In the genomic region with DNA sequence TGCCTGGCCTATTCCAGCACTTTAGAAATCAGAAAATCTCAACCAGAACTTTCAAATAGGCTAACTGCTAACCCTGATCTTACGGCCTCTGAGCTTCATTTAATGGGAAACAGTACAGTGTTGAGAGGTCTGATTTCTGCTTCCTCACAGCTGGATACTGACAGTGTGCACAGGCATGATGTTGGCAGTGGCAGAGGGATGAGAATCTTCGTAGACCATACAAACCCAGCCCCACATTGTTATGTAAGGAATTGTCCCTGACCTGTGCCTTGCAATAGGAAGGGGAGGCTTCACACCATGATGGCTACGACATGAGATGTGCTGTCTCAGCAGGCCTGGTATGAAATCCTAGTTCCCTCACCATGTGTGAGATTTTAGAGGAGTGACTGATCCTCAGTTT, we compare ENCODE assay signal across 26 cellular contexts. TPM values are rescaled to one million over a fixed set of nuclear protein-coding genes. Genes with fewer than 3 reads are reported as not detected.
DNase-seq lines count a peak whose midpoint lies in the region; ATAC-seq and TF ChIP-seq lines count a peak whose summit lies in the region.
"Had no signal": no experiment of that assay in that cellular context is flagged by ENCODE, and none has a peak within 500 bp of the region (broad histone marks: within the 10 kb centered on the region; RNA-seq: fewer than 3 reads in every experiment).

No MANE protein-coding gene starts in this region.

- H3K36me3 ChIP-seq in Panc1 (ENCODE audit: control insufficient read depth, insufficient read depth, low read length) (peaks cover 85% of the 10 kb centered on the region), MG63 (peaks cover 100% of the 10 kb centered on the region), A673 (ENCODE audit: insufficient read depth, low read length, poor library complexity, severe bottlenecking) (no peaks in the 10 kb centered on the region)
- H3K36me3 ChIP-seq: breast epithelium, ovary, uterus had no signal

- TF ChIP-seq CTCF in Panc1 (IDR thresholded peaks at IDR 0.05) (no peak), type B pancreatic cell (conservative IDR thresholded peaks at IDR 0.05) (no peak), A673 (conservative IDR thresholded peaks at IDR 0.05; ENCODE audit: low read depth, low read length) (no peak)

- no peaks in the 10 kb centered on the region for H3K27me3 Mint-ChIP-seq in activated naive CD8-positive, alpha-beta T cell
- H3K27me3 Mint-ChIP-seq in activated naive CD8-positive, alpha-beta T cell treated with anti-CD3 and anti-CD28 coated beads, Interleukin-2, amount 50 U/mL, for 24 hours = no peaks in the 10 kb centered on the region
- H3K27me3 Mint-ChIP-seq in memory B cell = no peaks in the 10 kb centered on the region
- no peaks in the 10 kb centered on the region for H3K27me3 Mint-ChIP-seq in stimulated activated memory B cell treated with anti-CD40 and anti-IgM and Interleukin-4, amounts not matched to agents 10 μg/mL and 1 μg/mL and 100 μg/mL, for 72 hours
- H3K27me3 Mint-ChIP-seq in type B pancreatic cell = peaks cover 9% of the 10 kb centered on the region
- H3K27me3 Mint-ChIP-seq: stimulated activated naive B cell treated with anti-CD40 and anti-IgM and Interleukin-4, amounts not matched to agents 10 μg/mL and 1 μg/mL and 100 μg/mL, for 72 hours had no signal

- CTCF ChIA-PET in Panc1 (lab: Charles Lee) = no interaction called here
- CTCF ChIA-PET in A673 (lab: Charles Lee) = no interaction called here

- no peaks in the 10 kb centered on the region for H3K9me3 Mint-ChIP-seq in activated naive CD8-positive, alpha-beta T cell (ENCODE audit: low read depth)
- no peaks in the 10 kb centered on the region for H3K9me3 Mint-ChIP-seq in activated naive CD8-positive, alpha-beta T cell treated with anti-CD3 and anti-CD28 coated beads, Interleukin-2, amount 50 U/mL, for 24 hours
- H3K9me3 Mint-ChIP-seq in memory B cell (no peaks in the 10 kb centered on the region), type B pancreatic cell (no peaks in the 10 kb centered on the region)
- no peaks in the 10 kb centered on the region for H3K9me3 Mint-ChIP-seq in stimulated activated memory B cell treated with anti-CD40 and anti-IgM and Interleukin-4, amounts not matched to agents 10 μg/mL and 1 μg/mL and 100 μg/mL, for 72 hours
- H3K9me3 Mint-ChIP-seq: stimulated activated naive B cell treated with anti-CD40 and anti-IgM and Interleukin-4, amounts not matched to agents 10 μg/mL and 1 μg/mL and 100 μg/mL, for 72 hours had no signal

- H3K27me3 ChIP-seq in Panc1 (ENCODE audit: control insufficient read depth, insufficient read depth, low read length) = no peaks in the 10 kb centered on the region
- no peaks in the 10 kb centered on the region for H3K27me3 ChIP-seq in MG63
- H3K27me3 ChIP-seq in A673 (replicated peaks; ENCODE audit: insufficient read depth, low read depth, low read length, poor library complexity) = no peaks in the 10 kb centered on the region
- H3K27me3 ChIP-seq: breast epithelium, colonic mucosa, ovary, spleen, testis, uterus had no signal

- no peaks in the 10 kb centered on the region for H3K9me3 ChIP-seq in Panc1 (ENCODE audit: control insufficient read depth, insufficient read depth, low read depth, low read length)
- H3K9me3 ChIP-seq in MG63 = no peaks in the 10 kb centered on the region
- no peaks in the 10 kb centered on the region for H3K9me3 ChIP-seq in A673 (ENCODE audit: low read depth, low read length, poor library complexity, severe bottlenecking)
- H3K9me3 ChIP-seq: breast epithelium, colonic mucosa, ovary, spleen, testis, uterus had no signal

- ATAC-seq in activated naive CD8-positive, alpha-beta T cell treated with anti-CD3 and anti-CD28 coated beads, Interleukin-2, amount 50 U/mL, for 24 hours = no peak
- peak; percentile 29; the same call in 1 of the 2 replicates for ATAC-seq in Panc1
- ATAC-seq in memory B cell (ENCODE audit: low read depth) = no peak
- ATAC-seq in stimulated activated memory B cell treated with anti-CD40 and anti-IgM and Interleukin-4, amounts not matched to agents 10 μg/mL and 1 μg/mL and 100 μg/mL, for 72 hours = no peak

- POLR2A ChIA-PET in Panc1 (lab: Charles Lee) = no interaction called here
- POLR2A ChIA-PET in A673 (lab: Charles Lee; ENCODE audit: low non-redundant PET) = no interaction called here

- no peak for DNase-seq in activated naive CD8-positive, alpha-beta T cell treated with anti-CD3 and anti-CD28 coated beads, Interleukin-2, amount 50 U/mL, for 24 hours
- DNase-seq in Panc1 (ENCODE audit: low read depth, low spot score) = no peak
- no peak for DNase-seq in memory B cell (ENCODE audit: low spot score in 2 of 2)
- DNase-seq in MG63 = no peak
- DNase-seq in type B pancreatic cell (ENCODE audit: extremely low spot score, unreplicated experiment) = no peak
- no peak for DNase-seq in A673 (ENCODE audit: low spot score)
- DNase-seq: activated CD4-positive, alpha-beta T cell treated with anti-CD3 and anti-CD28 coated beads for 48 hours; amniotic stem cell; colonic mucosa; kidney glomerular epithelial cell; mammary epithelial cell; NCI-H1105; NCI-H2029; NCI-H69; ovary; retina; RPMI8226; spleen; stimulated activated CD4-positive, alpha-beta T cell treated with anti-CD3 and anti-CD28 coated beads, Interleukin-2, amount 100 ng/mL, for 48 hours; stimulated activated naive B cell treated with anti-CD40 and anti-IgM and Interleukin-4, amounts not matched to agents 10 μg/mL and 1 μg/mL and 100 μg/mL, for 72 hours; testis; uterus had no signal

- no peak overlapping the region for H3K4me3 Mint-ChIP-seq in activated naive CD8-positive, alpha-beta T cell
- no peak overlapping the region for H3K4me3 Mint-ChIP-seq in activated naive CD8-positive, alpha-beta T cell treated with anti-CD3 and anti-CD28 coated beads, Interleukin-2, amount 50 U/mL, for 24 hours
- H3K4me3 Mint-ChIP-seq in memory B cell = no peak overlapping the region
- H3K4me3 Mint-ChIP-seq in stimulated activated memory B cell treated with anti-CD40 and anti-IgM and Interleukin-4, amounts not matched to agents 10 μg/mL and 1 μg/mL and 100 μg/mL, for 72 hours = no peak overlapping the region
- H3K4me3 Mint-ChIP-seq in type B pancreatic cell = no peak overlapping the region
- H3K4me3 Mint-ChIP-seq: stimulated activated naive B cell treated with anti-CD40 and anti-IgM and Interleukin-4, amounts not matched to agents 10 μg/mL and 1 μg/mL and 100 μg/mL, for 72 hours had no signal

- peaks cover 54% of the 10 kb centered on the region for H3K36me3 Mint-ChIP-seq in activated naive CD8-positive, alpha-beta T cell
- H3K36me3 Mint-ChIP-seq in activated naive CD8-positive, alpha-beta T cell treated with anti-CD3 and anti-CD28 coated beads, Interleukin-2, amount 50 U/mL, for 24 hours (ENCODE audit: low read depth) = peaks cover 88% of the 10 kb centered on the region
- H3K36me3 Mint-ChIP-seq in memory B cell = peaks cover 38% of the 10 kb centered on the region
- peaks cover 69% of the 10 kb centered on the region for H3K36me3 Mint-ChIP-seq in stimulated activated memory B cell treated with anti-CD40 and anti-IgM and Interleukin-4, amounts not matched to agents 10 μg/mL and 1 μg/mL and 100 μg/mL, for 72 hours
- H3K36me3 Mint-ChIP-seq in type B pancreatic cell = peaks cover 9% of the 10 kb centered on the region

- H3K27ac ChIP-seq in Panc1 (ENCODE audit: low read length) = peak overlapping the region; percentile 92
- no peak overlapping the region for H3K27ac ChIP-seq in A673 (ENCODE audit: low read depth, low read length, poor library complexity, severe bottlenecking)
- H3K27ac ChIP-seq: breast epithelium, colonic mucosa, ovary, SK-N-MC, testis had no signal

- peak overlapping the region; percentile 73 for H3K27ac Mint-ChIP-seq in activated naive CD8-positive, alpha-beta T cell
- H3K27ac Mint-ChIP-seq in activated naive CD8-positive, alpha-beta T cell treated with anti-CD3 and anti-CD28 coated beads, Interleukin-2, amount 50 U/mL, for 24 hours = no peak overlapping the region
- peak overlapping the region; percentile 70 for H3K27ac Mint-ChIP-seq in memory B cell
- H3K27ac Mint-ChIP-seq in stimulated activated memory B cell treated with anti-CD40 and anti-IgM and Interleukin-4, amounts not matched to agents 10 μg/mL and 1 μg/mL and 100 μg/mL, for 72 hours = peak overlapping the region; percentile 24
- no peak overlapping the region for H3K27ac Mint-ChIP-seq in type B pancreatic cell
- H3K27ac Mint-ChIP-seq: stimulated activated naive B cell treated with anti-CD40 and anti-IgM and Interleukin-4, amounts not matched to agents 10 μg/mL and 1 μg/mL and 100 μg/mL, for 72 hours had no signal

- in situ Hi-C loops in Panc1 (cut with HindIII; ENCODE audit: low pct_unique_long_range_greater_than_20kb, low sequenced_read_pairs) = no loop called here

- BruUV-seq in Panc1 (replicated peaks; lab: Mats Ljungman, UMichigan) (TSS peak; percentile 0), A673 (replicated peaks; lab: Mats Ljungman, UMichigan) (no TSS peak)

- H3K4me1 Mint-ChIP-seq in activated naive CD8-positive, alpha-beta T cell (ENCODE audit: low read depth) = peaks cover 84% of the 10 kb centered on the region
- peaks cover 75% of the 10 kb centered on the region for H3K4me1 Mint-ChIP-seq in activated naive CD8-positive, alpha-beta T cell treated with anti-CD3 and anti-CD28 coated beads, Interleukin-2, amount 50 U/mL, for 24 hours
- H3K4me1 Mint-ChIP-seq in memory B cell (peaks cover 13% of the 10 kb centered on the region), type B pancreatic cell (ENCODE audit: unreplicated experiment) (peaks cover 31% of the 10 kb centered on the region)
- H3K4me1 Mint-ChIP-seq in stimulated activated memory B cell treated with anti-CD40 and anti-IgM and Interleukin-4, amounts not matched to agents 10 μg/mL and 1 μg/mL and 100 μg/mL, for 72 hours = peaks cover 31% of the 10 kb centered on the region

- H3K4me3 ChIP-seq in Panc1 (ENCODE audit: low read depth in 2 of 2, low read length in 2 of 2) = no peak overlapping the region
- H3K4me3 ChIP-seq in MG63 = no peak overlapping the region
- H3K4me3 ChIP-seq in A673 (ENCODE audit: low read depth, low read length, poor library complexity, severe bottlenecking) = no peak overlapping the region
- H3K4me3 ChIP-seq: breast epithelium, colonic mucosa, ovary, SK-N-MC, spleen, testis, uterus had no signal

- intact Hi-C loops in Panc1 (cut with micrococcal nuclease; ENCODE audit: unreplicated experiment) = no loop called here
- intact Hi-C loops in A673 (cut with micrococcal nuclease; ENCODE audit: unreplicated experiment) = no loop called here

- H3K4me1 ChIP-seq in Panc1 (ENCODE audit: control insufficient read depth, insufficient read depth, low read length) = peaks cover 98% of the 10 kb centered on the region
- no peaks in the 10 kb centered on the region for H3K4me1 ChIP-seq in A673 (ENCODE audit: insufficient read depth, low read length, poor library complexity, severe bottlenecking)
- H3K4me1 ChIP-seq: breast epithelium, colonic mucosa had no signal

RNA-seq across cellular contexts. Expression of a gene that starts 49.0 kb away (rescaled TPM):
- 1,819 TPM for total RNA-seq in Panc1 (2021; ENCODE audit: unreplicated experiment)
- 1,270 TPM for polyA plus RNA-seq in Panc1 (2012; ENCODE audit: insufficient read length)
- 1,423 and 1,833 TPM in 2 replicates for total RNA-seq in MG63 (2014; rRNA removed; shearing (Covaris generic); ENCODE audit: low replicate concordance)
- 46.0 and 54.7 TPM in 2 replicates for total RNA-seq in type B pancreatic cell (ENCODE audit: low replicate concordance)
- total RNA-seq in A673 (2021) = 13.1 and 15.9 TPM in 2 replicates

Comparison
In these comparisons a context has a peak if more than half of its experiments do, and no peak if none do; other contexts are left out.
1. H3K27ac Mint-ChIP-seq: peak in activated naive CD8-positive, alpha-beta T cell (single experiment), memory B cell (single experiment) and stimulated activated memory B cell treated with anti-CD40 and anti-IgM and Interleukin-4, amounts not matched to agents 10 μg/mL and 1 μg/mL and 100 μg/mL, for 72 hours (single experiment); none in activated naive CD8-positive, alpha-beta T cell treated with anti-CD3 and anti-CD28 coated beads, Interleukin-2, amount 50 U/mL, for 24 hours (single experiment) and type B pancreatic cell (single experiment).
2. RNA of a gene that starts 49.0 kb away (total RNA-seq): 1,819 TPM in Panc1 (single experiment) and 1,423 to 1,833 TPM in MG63; 46.0 to 54.7 TPM in type B pancreatic cell and 13.1 to 15.9 TPM in A673; every median in the first group is over 10 times any median in the second.